ENCODE assay signal across 24 cellular contexts in genomic region chr15:75828429-75828828, GRCh38. TPM values are rescaled to one million over a fixed set of nuclear protein-coding genes. Genes with fewer than 3 reads are reported as not detected.
DNase-seq lines count a peak whose midpoint lies in the region; ATAC-seq, FAIRE-seq and TF ChIP-seq lines count a peak whose summit lies in the region.
"Had no signal": no experiment of that assay in that cellular context is flagged by ENCODE, and none has a peak within 500 bp of the region (broad histone marks: within the 10 kb centered on the region; RNA-seq: fewer than 3 reads in every experiment).

No MANE protein-coding gene starts in this region.

- no peak for ATAC-seq in K562
- ATAC-seq: CD8-positive, alpha-beta T cell; GM12878; HCT116 had no signal

- H3K9me3 ChIP-seq in K562 (replicated peaks; ENCODE audit: control insufficient read depth, insufficient read depth, low read depth, low read length) (no peaks in the 10 kb centered on the region), esophagus muscularis mucosa (no peaks in the 10 kb centered on the region), trophoblast cell (ENCODE audit: insufficient read depth, low read depth, low read length) (no peaks in the 10 kb centered on the region)
- H3K9me3 ChIP-seq: BLaER1, Caco-2 had no signal

- H2BK5ac ChIP-seq in trophoblast cell (ENCODE audit: low read depth, low read length, poor library complexity), result no peak overlapping the region

- H2AFZ ChIP-seq in K562 (ENCODE audit: low read depth, low read length) (peak overlapping the region; percentile 57; the same call in 1 of the 2 replicates), trophoblast cell (ENCODE audit: insufficient read depth, low read length, poor library complexity) (no peak overlapping the region)
- H2AFZ ChIP-seq: GM23248 had no signal

- H3K9me1 ChIP-seq in K562 (ENCODE audit: control insufficient read depth, insufficient read depth, low read length), result no peaks in the 10 kb centered on the region

- H3K18ac ChIP-seq in trophoblast cell (ENCODE audit: low read length), result no peak overlapping the region

- H4K20me1 ChIP-seq in K562 (replicated peaks; ENCODE audit: control insufficient read depth, insufficient read depth, low read length), result no peaks in the 10 kb centered on the region
- H4K20me1 ChIP-seq: BLaER1 had no signal

- FAIRE-seq in K562 (lab: Jason Lieb, UNC), result no peak
- FAIRE-seq: A204.1, GM12878, GM19239, H1 had no signal

- H3K14ac ChIP-seq in trophoblast cell (ENCODE audit: low read length), result no peak overlapping the region

- intact Hi-C loops in K562 (cut with micrococcal nuclease) (no loop called here), esophagus muscularis mucosa (cut with DNase I) (no loop called here)

- POLR2A ChIA-PET in RWPE1 (lab: Yijun Ruan, JAX; ENCODE audit: low non-redundant PET), result no interaction called here
- POLR2A ChIA-PET in K562 (lab: Yijun Ruan, JAX), result interaction anchor here (1.0 to 2.1 kb wide), 3 partner anchors 8 to 16 kb away, joined by 3 to 11 read pairs (median 4); partner anchors contain the start of gene UBE2Q2

- 40% methylated on average over 9 of the region's 9 CpGs for WGBS in K562 (ENCODE audit: insufficient coverage, low coverage, missing lambda C conversion rate)
- 92% methylated on average over 9 of the region's 9 CpGs for WGBS in esophagus muscularis mucosa
- WGBS in trophoblast cell (ENCODE audit: extremely low coverage, insufficient coverage, insufficient read length), result no CpG with 5 or more reads among the region's 9 CpGs

- TF ChIP-seq RAD21 in K562 (CRISPR knock-in tag; conservative IDR thresholded peaks at IDR 0.05 in 1 of 2, IDR thresholded peaks at IDR 0.05 in 1 of 2), result no peak

- no TSS peak for BruUV-seq in K562 (replicated peaks; lab: Mats Ljungman, UMichigan)

- H3K79me2 ChIP-seq in K562 (ENCODE audit: control insufficient read depth, insufficient read depth, low read length) (no peaks in the 10 kb centered on the region), trophoblast cell (ENCODE audit: control insufficient read depth, insufficient read depth, low read length, poor library complexity) (peaks cover 2% of the 10 kb centered on the region)

- in situ Hi-C loops in K562 (cut with MboI), result no loop called here

- H3K27ac ChIP-seq in RWPE1 (peak overlapping the region; percentile 80), K562 (ENCODE audit: extremely low read depth, low read depth, low read length) (no peak overlapping the region), esophagus muscularis mucosa (replicated peaks in 1 of 4) (no peak overlapping the region), trophoblast cell (ENCODE audit: low read depth, low read length) (no peak overlapping the region)
- H3K27ac ChIP-seq: 22Rv1, BLaER1, C4-2B, GM23248 had no signal

- DNase-seq in RWPE1 (ENCODE audit: low spot score) (no peak), K562 (ENCODE audit: extremely low read depth in 1 of 4, low spot score in 3 of 4) (no peak), esophagus muscularis mucosa (ENCODE audit: extremely low spot score) (peak; percentile 14), trophoblast cell (no peak), putamen (ENCODE audit: low spot score) (no peak), DMS 273 (lab: John Stamatoyannopoulos, UW; ENCODE audit: unreplicated experiment) (no peak), LoVo (ENCODE audit: low spot score) (no peak)
- DNase-seq: Caco-2; CD4-positive, CD25-positive, alpha-beta regulatory T cell; CD8-positive, alpha-beta T cell; DMS 273 treated with DMSO at 0.1 percent for 48 hours; DMS79; EL; GDM1; GM23248; H7 had no signal

- H3K79me1 ChIP-seq in trophoblast cell (ENCODE audit: low read length), result peaks cover 18% of the 10 kb centered on the region

- H4K91ac ChIP-seq in trophoblast cell (ENCODE audit: low read depth, low read length), result no peak overlapping the region

- H3K9ac ChIP-seq in K562 (ENCODE audit: insufficient read depth in 1 of 2, low read depth in 2 of 2, low read length in 2 of 2) (0 out of 4 replicates have a peak overlapping the region, but pooled peaks of 1 of the 2 experiments have one; percentile 2), trophoblast cell (ENCODE audit: low read length) (no peak overlapping the region)
- H3K9ac ChIP-seq: BLaER1, GM23248 had no signal

- TF ChIP-seq CTCF in RWPE1 (conservative IDR thresholded peaks at IDR 0.05; ENCODE audit: low read depth) (no peak), K562 (IDR thresholded peaks at IDR 0.05 in 2 of 3, conservative IDR thresholded peaks at IDR 0.05 in 1 of 3; ENCODE audit: insufficient read depth in 2 of 3, low read depth in 1 of 3, low read length in 3 of 3) (no peak), esophagus muscularis mucosa (IDR thresholded peaks at IDR 0.05) (no peak)

- H3K4me2 ChIP-seq in K562 (ENCODE audit: insufficient read depth, low read length) (no peak overlapping the region; the same call in 1 of the 2 replicates), trophoblast cell (ENCODE audit: low read length) (no peak overlapping the region)
- H3K4me2 ChIP-seq: BLaER1 had no signal

- no peak overlapping the region for H2AK5ac ChIP-seq in trophoblast cell (ENCODE audit: low read length)

- H3K4me1 ChIP-seq in K562 (replicated peaks in 1 of 2; ENCODE audit: control insufficient read depth in 2 of 2, insufficient read depth in 2 of 2, low read length in 2 of 2) (peaks cover 16 to 41% of the 10 kb centered on the region in 2 experiments), esophagus muscularis mucosa (no peaks in the 10 kb centered on the region), trophoblast cell (ENCODE audit: control insufficient read depth in 1 of 2, insufficient read depth in 2 of 2, low read length in 2 of 2) (peaks cover 19 to 24% of the 10 kb centered on the region in 2 experiments)
- H3K4me1 ChIP-seq: BLaER1 had no signal

- CTCF ChIA-PET in RWPE1 (lab: Yijun Ruan, JAX), result interaction anchor here (0.7 kb wide), 1 partner anchor 319 kb away, joined by 3 read pairs; no protein-coding TSS in a partner anchor
- CTCF ChIA-PET in K562 (lab: Yijun Ruan, JAX; ENCODE audit: low intra/inter-chr PET ratio), result no interaction called here

- H2BK12ac ChIP-seq in trophoblast cell (ENCODE audit: low read length), result peak overlapping the region; percentile 54

- H3K4ac ChIP-seq in trophoblast cell (ENCODE audit: low read depth, low read length), result no peak overlapping the region

- H3K36me3 ChIP-seq in K562 (ENCODE audit: control insufficient read depth, insufficient read depth, low read length) (no peaks in the 10 kb centered on the region), esophagus muscularis mucosa (no peaks in the 10 kb centered on the region), trophoblast cell (ENCODE audit: control insufficient read depth in 1 of 2, insufficient read depth in 2 of 2, low read length in 2 of 2) (no peaks in the 10 kb centered on the region)
- H3K36me3 ChIP-seq: BLaER1 had no signal

- no peak overlapping the region for H2BK120ac ChIP-seq in trophoblast cell (ENCODE audit: insufficient read depth, low read length, poor library complexity)

- no peak for TF ChIP-seq POLR2A in K562 (conservative IDR thresholded peaks at IDR 0.05)
- TF ChIP-seq POLR2A in esophagus muscularis mucosa (IDR thresholded peaks at IDR 0.05; ENCODE audit: low read depth), result no peak

- H3K4me3 ChIP-seq in K562, result no peak overlapping the region
- H3K4me3 ChIP-seq in esophagus muscularis mucosa, result no peak overlapping the region
- H3K4me3 ChIP-seq in trophoblast cell (ENCODE audit: low read depth, low read length), result no peak overlapping the region
- H3K4me3 ChIP-seq: BLaER1, GM12878, GM23248 had no signal

- no peak for TF ChIP-seq EP300 in K562 (IDR thresholded peaks at IDR 0.05; ENCODE audit: low read length)
- TF ChIP-seq EP300 in esophagus muscularis mucosa (IDR thresholded peaks at IDR 0.05), result no peak

- no peaks in the 10 kb centered on the region for H3K27me3 ChIP-seq in K562 (ENCODE audit: control insufficient read depth in 2 of 2, insufficient read depth in 2 of 2, low read length in 2 of 2)
- H3K27me3 ChIP-seq in esophagus muscularis mucosa, result peaks cover 0 to 8% (median 0%) of the 10 kb centered on the region in 4 donors
- no peaks in the 10 kb centered on the region for H3K27me3 ChIP-seq in trophoblast cell (ENCODE audit: insufficient read depth, low read length)
- H3K27me3 ChIP-seq: BLaER1 had no signal

- no peak overlapping the region for H3K23ac ChIP-seq in trophoblast cell (ENCODE audit: low read length)

- no peak overlapping the region for H4K8ac ChIP-seq in trophoblast cell (ENCODE audit: low read depth, low read length)

- H4K12ac ChIP-seq in trophoblast cell (ENCODE audit: low read depth, low read length), result no peak overlapping the region

TF ChIP-seq in K562, 482 proteins besides CTCF, POLR2A, EP300 and RAD21:
- TF ChIP-seq PTTG1 (tag; IDR thresholded peaks at IDR 0.05; ENCODE audit: low read depth) (no peak), ZC3H8 (IDR thresholded peaks at IDR 0.05) (no peak)

RNA-seq across cellular contexts. Expression of gene UBE2Q2, which starts 14.8 kb away (rescaled TPM):
- 25.9 and 57.4 TPM in 2 replicates for total RNA-seq in K562 (2011; cell fraction: chromatin; rRNA removed; ENCODE audit: low replicate concordance)
- 17.8 and 19.2 TPM in 2 replicates for total RNA-seq in K562 (2011; cell fraction: nucleolus; rRNA removed)
- 40.3 and 64.1 TPM in 2 replicates for total RNA-seq in K562 (2011; cell fraction: nucleoplasm; rRNA removed)
- total RNA-seq in K562 (2014; rRNA removed), result 11.6 and 12.1 TPM in 2 replicates
- 22.0 and 22.9 TPM in 2 replicates for total RNA-seq in K562 (2014; rRNA removed; fragmentation: Illumina TruSeq; extraction: Trizol)
- 20.2 and 24.0 TPM in 2 replicates for total RNA-seq in K562 (2015; rRNA removed; fragmentation: Illumina TruSeq; extraction: Trizol)
- 15.2 and 16.2 TPM in 2 replicates for total RNA-seq in K562 (2021)
- 15.4 and 19.2 TPM in 2 replicates for polyA plus RNA-seq in K562 (2011; rRNA removed)
- 5.5 and 7.4 TPM in 2 replicates for polyA plus RNA-seq in K562 (2011; cell fraction: cytosol; rRNA removed)
- polyA plus RNA-seq in K562 (2011; cell fraction: nucleus; rRNA removed), result 19.2 and 26.7 TPM in 2 replicates
- 13.1 and 13.6 TPM in 2 replicates for polyA plus RNA-seq in K562 (2012)
- 13.4 and 16.9 TPM in 2 replicates for polyA plus RNA-seq in K562 (2014; fragmentation: Illumina TruSeq; extraction: Trizol)
- 1 to 10 TPM; 6.2 to 7.1 TPM for polyA plus RNA-seq in K562 (2014; fragmentation: Nextera tagmentation; extraction: Ambion mirVana)
- polyA plus RNA-seq in K562 (2014; rRNA removed), result 13.0 and 13.5 TPM in 2 replicates
- polyA minus RNA-seq in K562 (2011; rRNA and poly(A)+ RNA removed), result 16.7 and 18.0 TPM in 2 replicates
- polyA minus RNA-seq in K562 (2011; cell fraction: cytosol; rRNA and poly(A)+ RNA removed), result 6.3 and 6.8 TPM in 2 replicates
- 25.3 and 28.0 TPM in 2 replicates for polyA minus RNA-seq in K562 (2011; cell fraction: nucleus; rRNA and poly(A)+ RNA removed)
- total RNA-seq in esophagus muscularis mucosa, result 10 to 100 TPM; 64.3 to 76.7 (median 73.3) TPM
- polyA plus RNA-seq in trophoblast cell (2013), result 47.6 and 48.5 TPM in 2 replicates
